Comparison of ENCODE assay signal across 30 cellular contexts in genomic region chr5:114330916-114331531, GRCh38.
"Had no signal": no experiment of that assay in that cellular context is flagged by ENCODE, and none has a peak within 500 bp of the region (broad histone marks: within the 10 kb centered on the region; RNA-seq: fewer than 3 reads in every experiment).

No MANE protein-coding gene starts in this region.

- H3K4me1 ChIP-seq: adrenal gland, ascending aorta, body of pancreas, breast epithelium had no signal

- H3K27me3 ChIP-seq: adrenal gland, ascending aorta, body of pancreas, brain microvascular endothelial cell, breast epithelium, cardiac muscle cell had no signal

- ATAC-seq: activated naive CD4-positive, alpha-beta T cell treated with anti-CD3 and anti-CD28 coated beads, Interleukin-2, amount 50 U/mL, for 72 hours; activated naive CD8-positive, alpha-beta T cell treated with anti-CD3 and anti-CD28 coated beads, Interleukin-2, amount 50 U/mL, for 24 hours; activated T-cell treated with anti-CD3 and anti-CD28 coated beads, Interleukin-2, amount 50 U/mL, for 4 hours; activated T-cell treated with anti-CD3 and anti-CD28 coated beads, Interleukin-2, amount 50 U/mL, for 72 hours; activated T-helper 17 cell treated with anti-CD3 and anti-CD28 coated beads, Interleukin-2, amount 50 U/mL, for 72 hours; body of pancreas had no signal

- H3K27ac ChIP-seq: adrenal gland, ascending aorta, body of pancreas, brain microvascular endothelial cell, breast epithelium, cardiac muscle cell had no signal

- H3K4me3 ChIP-seq: adrenal gland, ascending aorta, body of pancreas, breast epithelium, cardiac muscle cell had no signal

- H3K36me3 ChIP-seq: adrenal gland, ascending aorta, brain microvascular endothelial cell, breast epithelium, cardiac muscle cell had no signal

- DNase-seq: activated effector memory CD4-positive, alpha-beta T cell treated with anti-CD3 and anti-CD28 coated beads, Interleukin-2, amount 50 U/mL, for 16 hours; activated effector memory CD4-positive, alpha-beta T cell treated with Interleukin-2 at 50 U/mL for 16 hours; activated gamma-delta T cell treated with Interleukin-2 at 50 U/mL for 16 hours; activated naive CD4-positive, alpha-beta T cell; activated naive CD4-positive, alpha-beta T cell treated with anti-CD3 and anti-CD28 coated beads for 36 hours; activated naive CD4-positive, alpha-beta T cell treated with anti-CD3 and anti-CD28 coated beads, Interleukin-2, amount 10 ng/mL, durations not matched to agents 7 days and 5 days; activated naive CD4-positive, alpha-beta T cell treated with anti-CD3 and anti-CD28 coated beads, Interleukin-2, amount 50 U/mL, for 16 hours; activated naive CD4-positive, alpha-beta T cell treated with Interleukin-2 at 50 U/mL for 16 hours; activated naive CD8-positive, alpha-beta T cell treated with anti-CD3 and anti-CD28 coated beads for 36 hours; activated naive CD8-positive, alpha-beta T cell treated with anti-CD3 and anti-CD28 coated beads, Interleukin-2, amount 10 ng/mL, durations not matched to agents 7 days and 5 days; activated naive CD8-positive, alpha-beta T cell treated with anti-CD3 and anti-CD28 coated beads, Interleukin-2, amount 50 U/mL, for 24 hours; activated T-cell treated with anti-CD3 and anti-CD28 coated beads, Interleukin-2, amount 50 U/mL, for 24 hours; activated T-cell treated with anti-CD3 and anti-CD28 coated beads, Interleukin-2, amount 50 U/mL, for 4 hours; activated T-cell treated with anti-CD3 and anti-CD28 coated beads, Interleukin-2, amount 50 U/mL, for 48 hours; activated T-cell treated with anti-CD3 and anti-CD28 coated beads, Interleukin-2, amount 50 U/mL, for 72 hours; adrenal gland; amniotic stem cell; amygdala; anterior cingulate cortex; aorta; body of pancreas; brain microvascular endothelial cell; caudate nucleus; central memory CD4-positive, alpha-beta T cell; cerebellar nuclear complex had no signal

- H3K9me3 ChIP-seq: adrenal gland, ascending aorta, body of pancreas, breast epithelium had no signal
